In the genomic region with DNA sequence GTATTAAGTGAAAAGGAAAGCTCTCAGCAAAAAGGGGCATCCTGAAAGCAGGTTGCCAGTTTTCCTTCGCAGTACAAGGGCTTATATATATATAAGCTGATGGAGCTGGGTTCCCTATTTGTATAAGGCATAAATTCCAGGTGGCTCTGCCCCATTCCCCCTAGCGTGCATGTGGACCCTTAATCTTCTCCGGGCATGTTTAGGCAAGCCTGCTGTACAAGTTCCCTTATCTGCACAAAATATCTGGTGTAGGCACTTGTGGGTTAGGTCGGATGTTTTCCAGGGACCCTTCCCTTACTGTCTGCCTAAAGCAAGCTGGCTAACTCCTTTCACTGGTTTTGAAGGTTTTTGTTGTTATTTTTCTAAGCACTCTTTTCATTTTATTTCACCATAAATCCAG, we compare ENCODE assay signal across 12 cellular contexts.
A peak's percentile ranks its signal among the peaks of the same experiment; 100 is the strongest.
DNase-seq lines count a peak whose midpoint lies in the region; ATAC-seq and TF ChIP-seq lines count a peak whose summit lies in the region.
"Had no signal": no experiment of that assay in that cellular context is flagged by ENCODE, and none has a peak within 500 bp of the region (broad histone marks: within the 10 kb centered on the region; RNA-seq: fewer than 3 reads in every experiment).

No MANE protein-coding gene starts in this region.

- no peak overlapping the region for H3K27ac ChIP-seq in mesendoderm (ENCODE audit: low read depth, low read length)
- H3K27ac ChIP-seq: thyroid gland had no signal

- no peak overlapping the region for H3K9ac ChIP-seq in mesendoderm (ENCODE audit: low read length)

- H3K4ac ChIP-seq in mesendoderm (ENCODE audit: low read depth, low read length), result no peak overlapping the region

- H3K4me2 ChIP-seq in mesendoderm (ENCODE audit: low read length), result no peak overlapping the region

- H2BK15ac ChIP-seq in mesendoderm (replicated peaks; ENCODE audit: low read depth), result no peak overlapping the region

- no peaks in the 10 kb centered on the region for H3K79me1 ChIP-seq in mesendoderm (ENCODE audit: low read length)

- H2BK5ac ChIP-seq in mesendoderm (ENCODE audit: low read length), result no peak overlapping the region

- H3K4me1 ChIP-seq in mesendoderm (ENCODE audit: control insufficient read depth, low read depth, low read length), result no peaks in the 10 kb centered on the region
- H3K4me1 ChIP-seq: thyroid gland had no signal

- H2AK5ac ChIP-seq in mesendoderm (ENCODE audit: low read length), result no peak overlapping the region

- WGBS in mesendoderm (ENCODE audit: extremely low coverage, insufficient coverage, low lambda C conversion rate), result no CpG with 5 or more reads among the region's 4 CpGs

- H3K27me3 ChIP-seq in mesendoderm (ENCODE audit: insufficient read depth, low read length, poor library complexity), result no peaks in the 10 kb centered on the region
- H3K27me3 ChIP-seq: thyroid gland had no signal

- no peak for TF ChIP-seq POLR2A in GM18505 (IDR thresholded peaks at IDR 0.05; ENCODE audit: borderline replicate concordance, extremely low read depth, insufficient read depth, insufficient read length)

- no peak overlapping the region for H3K56ac ChIP-seq in mesendoderm (ENCODE audit: low read length)

- peak; percentile 16 for ATAC-seq in GM18505 (IDR thresholded peaks at IDR 0.05; ENCODE audit: unreplicated experiment)
- ATAC-seq in HG02798 (IDR thresholded peaks at IDR 0.05; ENCODE audit: poor library complexity, unreplicated experiment), result peak; percentile 33
- ATAC-seq in GM19023 (IDR thresholded peaks at IDR 0.05; ENCODE audit: unreplicated experiment), result no peak
- ATAC-seq: right cardiac atrium had no signal

- no peak overlapping the region for H3K23ac ChIP-seq in mesendoderm (ENCODE audit: low read length)

- no peaks in the 10 kb centered on the region for H3K36me3 ChIP-seq in mesendoderm (ENCODE audit: control insufficient read depth, insufficient read depth, low read length)
- H3K36me3 ChIP-seq: thyroid gland had no signal

- H3K18ac ChIP-seq in mesendoderm (ENCODE audit: low read length), result peak overlapping the region; percentile 56

- DNase-seq in SHP77 (lab: John Stamatoyannopoulos, UW) (peak; percentile 20 to 58), mesendoderm (no peak)
- no peak for DNase-seq in activated CD4-positive, alpha-beta T cell treated with anti-CD3 and anti-CD28 coated beads for 4 hours
- DNase-seq in stimulated activated naive CD4-positive, alpha-beta T cell (lab: John Stamatoyannopoulos, UW), result no peak
- DNase-seq: activated naive CD4-positive, alpha-beta T cell treated with Interleukin-2 at 50 U/mL for 16 hours; HCEC 1CT; NCI-H226; right cardiac atrium; thyroid gland had no signal

- H4K8ac ChIP-seq in mesendoderm (ENCODE audit: low read depth, low read length), result no peak overlapping the region

- no peak overlapping the region for H4K5ac ChIP-seq in mesendoderm (ENCODE audit: low read length)

- H3K79me2 ChIP-seq in mesendoderm (ENCODE audit: control insufficient read depth, insufficient read depth, low read length), result no peaks in the 10 kb centered on the region

- H2BK120ac ChIP-seq in mesendoderm (ENCODE audit: low read depth, low read length), result no peak overlapping the region

- H3K4me3 ChIP-seq in mesendoderm (ENCODE audit: low read length), result no peak overlapping the region
- H3K4me3 ChIP-seq: thyroid gland had no signal

Comparison
In these comparisons a context has a peak if more than half of its experiments do, and no peak if none do; other contexts are left out.
1. DNase-seq: peak in SHP77 (2 of 2); none in mesendoderm (single experiment), activated CD4-positive, alpha-beta T cell treated with anti-CD3 and anti-CD28 coated beads for 4 hours (0 of 2) and stimulated activated naive CD4-positive, alpha-beta T cell (0 of 6).